In genomic region chr12:130761537-130762318, GRCh38 we compare ENCODE assay signal across 8 cellular contexts. TPM values are rescaled to one million over a fixed set of nuclear protein-coding genes. Genes with fewer than 3 reads are reported as not detected.
DNase-seq lines count a peak whose midpoint lies in the region; ATAC-seq, FAIRE-seq and TF ChIP-seq lines count a peak whose summit lies in the region.

No MANE protein-coding gene starts in this region.

- WGBS in A549 (ENCODE audit: missing lambda C conversion rate): 18% methylated on average over 23 of the region's 29 CpGs
- WGBS in heart right ventricle, 2 donors: 34 to 38% methylated on average over 29 of the region's 29 CpGs

- CTCF ChIA-PET in A549 (lab: Yijun Ruan, JAX): interaction anchor here (0.9 to 4.8 kb wide), 13 partner anchors 11 to 370 kb away, joined by 3 to 46 read pairs (median 4); partner anchors contain the start of gene STX2
- CTCF ChIA-PET in activated naive CD4-positive, alpha-beta T cell treated with anti-CD3 and anti-CD28 coated beads, Interleukin-2, amount 10 ng/mL, durations not matched to agents 7 days and 5 days (lab: Charles Lee): interaction anchor here (0.9 to 2.9 kb wide), 3 partner anchors 56 to 64 kb away, joined by 3 to 15 read pairs (median 6); no protein-coding TSS in a partner anchor

- FAIRE-seq in A549 (lab: Jason Lieb, UNC): no peak

- H3K36me3 ChIP-seq in heart right ventricle: no peaks in the 10 kb centered on the region

- H3K27ac Mint-ChIP-seq in activated naive CD4-positive, alpha-beta T cell treated with anti-CD3 and anti-CD28 coated beads, Interleukin-2, amount 10 ng/mL, durations not matched to agents 7 days and 5 days: no peak overlapping the region

- peaks cover 14% of the 10 kb centered on the region for H3K27me3 Mint-ChIP-seq in activated naive CD4-positive, alpha-beta T cell treated with anti-CD3 and anti-CD28 coated beads, Interleukin-2, amount 10 ng/mL, durations not matched to agents 7 days and 5 days

- POLR2A ChIA-PET in A549 (lab: Yijun Ruan, JAX): no interaction called here

- H3K27ac ChIP-seq in A549: no peak overlapping the region
- no peak overlapping the region for H3K27ac ChIP-seq in heart right ventricle

- no peak for TF ChIP-seq EP300 in A549 (IDR thresholded peaks at IDR 0.05)

- H3K9me3 Mint-ChIP-seq in activated naive CD4-positive, alpha-beta T cell treated with anti-CD3 and anti-CD28 coated beads, Interleukin-2, amount 10 ng/mL, durations not matched to agents 7 days and 5 days: no peaks in the 10 kb centered on the region

- H3K9me3 ChIP-seq in A549 (no peaks in the 10 kb centered on the region), heart right ventricle (peaks cover 0 to 23% (median 0%) of the 10 kb centered on the region in 11 donors)

- DNase-seq in A549 (ENCODE audit: low read depth in 1 of 2, low spot score in 1 of 2): peak; percentile 72 to 82
- DNase-seq in SHP77 (lab: John Stamatoyannopoulos, UW): peak; percentile 74 to 78
- DNase-seq in activated naive CD4-positive, alpha-beta T cell treated with anti-CD3 and anti-CD28 coated beads, Interleukin-2, amount 10 ng/mL, durations not matched to agents 7 days and 5 days: peak; percentile 72
- peak in 1 of 2 donors; percentile 28 for DNase-seq in heart right ventricle
- no peak for DNase-seq in sciatic nerve (ENCODE audit: low spot score)

- peaks cover 0 to 40% (median 29%) of the 10 kb centered on the region in 7 donors for H3K27me3 ChIP-seq in heart right ventricle

- intact Hi-C loops in heart right ventricle (cut with DNase I): loop anchor here in 3 of 10 donors (5.0 kb wide), 1 partner anchor 56 kb away; no protein-coding TSS in a partner anchor
- intact Hi-C loops in sciatic nerve (cut with DNase I): no loop called here

- H3K4me3 ChIP-seq in A549 (no peak overlapping the region), heart right ventricle (no peak overlapping the region)

- H3K4me1 Mint-ChIP-seq in activated naive CD4-positive, alpha-beta T cell treated with anti-CD3 and anti-CD28 coated beads, Interleukin-2, amount 10 ng/mL, durations not matched to agents 7 days and 5 days: peaks cover 17% of the 10 kb centered on the region

- H3K4me1 ChIP-seq in A549: no peaks in the 10 kb centered on the region
- no peaks in the 10 kb centered on the region for H3K4me1 ChIP-seq in heart right ventricle

- no peak for TF ChIP-seq POLR2A in A549 (IDR thresholded peaks at IDR 0.05; ENCODE audit: low read length)

- TF ChIP-seq CTCF in A549 (IDR thresholded peaks at IDR 0.05) (peak; percentile 60), GM12874 (IDR thresholded peaks at IDR 0.05; ENCODE audit: insufficient read depth, low read depth, low read length) (peak; percentile 64), heart right ventricle (IDR thresholded peaks at IDR 0.05) (peak; percentile 19 to 60 (median 51))

- peak; percentile 87 to 94 for ATAC-seq in A549
- ATAC-seq in HG03460 (IDR thresholded peaks at IDR 0.05; ENCODE audit: unreplicated experiment): peak; percentile 58
- ATAC-seq in heart right ventricle: peak in 7 of 8 donors; percentile 58 to 83 (median 69)
- peak; percentile 53 for ATAC-seq in sciatic nerve
- no peak for ATAC-seq in GM18861 (IDR thresholded peaks at IDR 0.05; ENCODE audit: unreplicated experiment)

- H3K4me3 Mint-ChIP-seq in activated naive CD4-positive, alpha-beta T cell treated with anti-CD3 and anti-CD28 coated beads, Interleukin-2, amount 10 ng/mL, durations not matched to agents 7 days and 5 days: no peak overlapping the region

- TF ChIP-seq RAD21 in A549 (conservative IDR thresholded peaks at IDR 0.05 in 1 of 2, IDR thresholded peaks at IDR 0.05 in 1 of 2): peak; percentile 81 to 91

- H3K4me2 ChIP-seq in A549: no peak overlapping the region

- no peaks in the 10 kb centered on the region for H3K36me3 Mint-ChIP-seq in activated naive CD4-positive, alpha-beta T cell treated with anti-CD3 and anti-CD28 coated beads, Interleukin-2, amount 10 ng/mL, durations not matched to agents 7 days and 5 days

TF ChIP-seq in A549, 52 proteins besides CTCF, POLR2A, EP300 and RAD21:
- no peak for TF ChIP-seq CEBPB (IDR thresholded peaks at IDR 0.05)
- peak; percentile 45; the same call in 1 of the 3 replicates for TF ChIP-seq SMC3 (IDR thresholded peaks at IDR 0.05)
- TF ChIP-seq BCL3 (IDR thresholded peaks at IDR 0.05): no peak
- no peak for TF ChIP-seq PBX3 (IDR thresholded peaks at IDR 0.05)

RNA-seq across cellular contexts. Expression of gene RIMBP2, which starts 45.6 kb away (rescaled TPM):
- polyA plus RNA-seq in A549 (2011; rRNA removed) (0.07 TPM in 1 of 2 replicates, not detected in the other), A549 (2017; fragmentation: RNase III; extraction: RNeasy Plus Mini Kit Qiagen cat#74134 plus additional on column Dnase treatment) (not detected in 3 replicates), heart right ventricle (under 1 TPM in 1 of 2 donors, not detected in 1; 0.01 TPM)
- polyA plus RNA-seq in A549 (2012; cell fraction: cytosol; rRNA removed): 0.04 TPM in 1 of 2 replicates, not detected in the other
- polyA plus RNA-seq in A549 (2012; cell fraction: nucleus; rRNA removed): not detected in 2 replicates
- polyA minus RNA-seq in A549 (2011; rRNA and poly(A)+ RNA removed): not detected in 2 replicates
- total RNA-seq in heart right ventricle (under 1 TPM in 2 of 10 donors, not detected in 8; 0.05 to 0.17 TPM), sciatic nerve (1.6 TPM)
